In genomic region chr2:10378189-10378588, GRCh38 we compare ENCODE assay signal across 8 cellular contexts.
DNase-seq lines count a peak whose midpoint lies in the region; ATAC-seq and TF ChIP-seq lines count a peak whose summit lies in the region.

No MANE protein-coding gene starts in this region.

- H2AFZ ChIP-seq in SU-DHL-6 (ENCODE audit: low read depth, low read length, severe bottlenecking) (no peak overlapping the region), SK-N-SH (ENCODE audit: low read depth) (no peak overlapping the region)

- H3K4me3 ChIP-seq in SU-DHL-6 (ENCODE audit: insufficient read depth, low read length, poor library complexity, severe bottlenecking) (no peak overlapping the region), right lobe of liver (no peak overlapping the region), SK-N-SH (ENCODE audit: low read depth in 2 of 2, low read length in 1 of 2) (no peak overlapping the region)

- H4K20me1 ChIP-seq in SU-DHL-6 (ENCODE audit: low read depth, low read length) (no peaks in the 10 kb centered on the region), SK-N-SH (ENCODE audit: insufficient read depth) (peaks cover 3% of the 10 kb centered on the region; the same call in 1 of the 2 replicates)

- TF ChIP-seq CTCF in SU-DHL-6 (IDR thresholded peaks at IDR 0.05; ENCODE audit: insufficient read depth, low read length, poor library complexity, severe bottlenecking) (no peak), right lobe of liver (IDR thresholded peaks at IDR 0.05) (no peak), SK-N-SH (IDR thresholded peaks at IDR 0.05) (no peak), foreskin keratinocyte (conservative IDR thresholded peaks at IDR 0.05) (no peak)

- H3K36me3 Mint-ChIP-seq in activated CD4-positive, alpha-beta T cell treated with anti-CD3 and anti-CD28 coated beads for 36 hours (ENCODE audit: low read depth), result peaks cover 4% of the 10 kb centered on the region

- H3K27me3 ChIP-seq in SU-DHL-6 (ENCODE audit: low read length), result no peaks in the 10 kb centered on the region
- no peaks in the 10 kb centered on the region for H3K27me3 ChIP-seq in right lobe of liver
- H3K27me3 ChIP-seq in SK-N-SH (ENCODE audit: insufficient read depth), result no peaks in the 10 kb centered on the region
- H3K27me3 ChIP-seq in foreskin keratinocyte, result no peaks in the 10 kb centered on the region

- intact Hi-C loops in activated CD4-positive, alpha-beta T cell treated with anti-CD3 and anti-CD28 coated beads for 36 hours (cut with DNase I, micrococcal nuclease), result no loop called here
- intact Hi-C loops in right lobe of liver (cut with DNase I), result no loop called here

- H3K9ac ChIP-seq in SU-DHL-6 (ENCODE audit: low read length) (peak overlapping the region; percentile 22), SK-N-SH (no peak overlapping the region)

- TF ChIP-seq POLR2A in right lobe of liver (IDR thresholded peaks at IDR 0.05), result no peak

- H3K4me2 ChIP-seq in SU-DHL-6 (ENCODE audit: low read depth, low read length, poor library complexity, severe bottlenecking), result peak overlapping the region; percentile 48
- H3K4me2 ChIP-seq in SK-N-SH, result no peak overlapping the region

- peak; percentile 53 for DNase-seq in activated CD4-positive, alpha-beta T cell treated with anti-CD3 and anti-CD28 coated beads for 36 hours
- no peak for DNase-seq in activated CD4-positive, alpha-beta T cell treated with anti-CD3 and anti-CD28 coated beads for 1 hour
- no peak for DNase-seq in stimulated activated naive CD8-positive, alpha-beta T cell treated with anti-CD3 and anti-CD28 coated beads, Interleukin-15, Interleukin-2, amounts not matched to agents 100 U/mL and 50 U/mL, for 24 hours
- DNase-seq in right lobe of liver (no peak), SK-N-SH (no peak), foreskin keratinocyte (no peak)

- H3K9me2 ChIP-seq in SU-DHL-6 (replicated peaks; ENCODE audit: insufficient read depth, low read length) (no peaks in the 10 kb centered on the region), SK-N-SH (no peaks in the 10 kb centered on the region)

- no peak for TF ChIP-seq RAD21 in SK-N-SH (IDR thresholded peaks at IDR 0.05; ENCODE audit: low read length)

- 63% methylated on average over 7 of the region's 7 CpGs for WGBS in right lobe of liver (ENCODE audit: insufficient coverage, low coverage, low lambda C conversion rate, missing lambda C conversion rate)
- 94% methylated on average over 7 of the region's 7 CpGs for WGBS in SK-N-SH (ENCODE audit: low lambda C conversion rate)

- TF ChIP-seq EP300 in SK-N-SH (IDR thresholded peaks at IDR 0.05; ENCODE audit: borderline replicate concordance in 1 of 2, low read depth in 1 of 2, low read length in 1 of 2), result no peak

- H3K4me1 ChIP-seq in right lobe of liver, result peaks cover 0 to 17% (median 0%) of the 10 kb centered on the region in 4 donors
- peaks cover 0 to 64% of the 10 kb centered on the region in 2 experiments; a peak in 1 of 4 replicates for H3K4me1 ChIP-seq in SK-N-SH (ENCODE audit: control insufficient read depth in 1 of 2, insufficient read depth in 2 of 2, low read depth in 1 of 2, low read length in 1 of 2)
- H3K4me1 ChIP-seq in foreskin keratinocyte, result no peaks in the 10 kb centered on the region

- H3K4me1 Mint-ChIP-seq in activated CD4-positive, alpha-beta T cell treated with anti-CD3 and anti-CD28 coated beads for 36 hours, result peaks cover 88% of the 10 kb centered on the region

- H3K9me3 ChIP-seq in SU-DHL-6 (ENCODE audit: insufficient read depth, low read length) (no peaks in the 10 kb centered on the region), right lobe of liver (no peaks in the 10 kb centered on the region), SK-N-SH (no peaks in the 10 kb centered on the region)

- CTCF ChIA-PET in activated CD4-positive, alpha-beta T cell treated with anti-CD3 and anti-CD28 coated beads for 36 hours (lab: Charles Lee), result interaction anchor here (0.6 to 1.0 kb wide), 2 partner anchors 30 to 282 kb away, joined by 3 read pairs; no protein-coding TSS in a partner anchor
- CTCF ChIA-PET in SK-N-SH (lab: Yijun Ruan, JAX), result interaction anchor here (1.4 kb wide), 1 partner anchor 254 kb away, joined by 3 read pairs; no protein-coding TSS in a partner anchor

- H3K9me3 Mint-ChIP-seq in activated CD4-positive, alpha-beta T cell treated with anti-CD3 and anti-CD28 coated beads for 36 hours (ENCODE audit: low read depth), result no peaks in the 10 kb centered on the region

- no peak overlapping the region for H3K4me3 Mint-ChIP-seq in activated CD4-positive, alpha-beta T cell treated with anti-CD3 and anti-CD28 coated beads for 36 hours

- H3K27ac Mint-ChIP-seq in activated CD4-positive, alpha-beta T cell treated with anti-CD3 and anti-CD28 coated beads for 36 hours, result peak overlapping the region; percentile 70

- no peaks in the 10 kb centered on the region for H3K27me3 Mint-ChIP-seq in activated CD4-positive, alpha-beta T cell treated with anti-CD3 and anti-CD28 coated beads for 36 hours

- ATAC-seq in activated CD4-positive, alpha-beta T cell treated with anti-CD3 and anti-CD28 coated beads for 36 hours, result peak; percentile 41
- peak; percentile 66 for ATAC-seq in HG03045 (IDR thresholded peaks at IDR 0.05; ENCODE audit: unreplicated experiment)
- peak; percentile 19 for ATAC-seq in stimulated activated naive CD8-positive, alpha-beta T cell treated with anti-CD3 and anti-CD28 coated beads, Interleukin-15, Interleukin-2, amounts not matched to agents 100 U/mL and 50 U/mL, for 24 hours
- ATAC-seq in right lobe of liver, result no peak
- no peak for ATAC-seq in foreskin keratinocyte

- H3F3A ChIP-seq in SU-DHL-6 (ENCODE audit: insufficient read depth) (peaks cover 3% of the 10 kb centered on the region; the same call in 1 of the 2 replicates), SK-N-SH (replicated peaks; ENCODE audit: insufficient read depth) (no peaks in the 10 kb centered on the region)

- H3K79me2 ChIP-seq in SU-DHL-6 (ENCODE audit: insufficient read depth, low read length) (no peaks in the 10 kb centered on the region), SK-N-SH (ENCODE audit: insufficient read depth) (no peaks in the 10 kb centered on the region)

- H3K36me3 ChIP-seq in SU-DHL-6 (ENCODE audit: low read length) (no peaks in the 10 kb centered on the region), right lobe of liver (peaks cover 0 to 3% (median 0%) of the 10 kb centered on the region in 4 donors), SK-N-SH (replicated peaks in 1 of 2; ENCODE audit: control insufficient read depth in 1 of 2, insufficient read depth in 2 of 2, low read length in 1 of 2) (no peaks in the 10 kb centered on the region)

- H3K27ac ChIP-seq in SU-DHL-6 (ENCODE audit: low read depth, low read length) (peak overlapping the region; percentile 70), right lobe of liver (no peak overlapping the region), SK-N-SH (ENCODE audit: low read depth in 2 of 2, low read length in 1 of 2) (no peak overlapping the region), foreskin keratinocyte (no peak overlapping the region)

- POLR2A ChIA-PET in activated CD4-positive, alpha-beta T cell treated with anti-CD3 and anti-CD28 coated beads for 36 hours (lab: Charles Lee), result interaction anchor here (0.7 kb wide), 1 partner anchor 41 kb away, joined by 4 read pairs; no protein-coding TSS in a partner anchor
- POLR2A ChIA-PET in SK-N-SH (lab: Yijun Ruan, JAX), result no interaction called here

TF ChIP-seq in SK-N-SH, 30 proteins besides CTCF, POLR2A, EP300 and RAD21 (continues in another document):
- TF ChIP-seq MAX (IDR thresholded peaks at IDR 0.05; ENCODE audit: low read depth) (no peak), YY1 (IDR thresholded peaks at IDR 0.05; ENCODE audit: low read depth) (no peak), USF1 (IDR thresholded peaks at IDR 0.05; ENCODE audit: borderline replicate concordance, low read depth) (no peak), PBX3 (IDR thresholded peaks at IDR 0.05) (no peak), MXI1 (IDR thresholded peaks at IDR 0.05; ENCODE audit: low read depth, low read length) (no peak), RFX5 (IDR thresholded peaks at IDR 0.05; ENCODE audit: low read length) (no peak), RCOR1 (IDR thresholded peaks at IDR 0.05; ENCODE audit: low read length) (no peak), JUND (IDR thresholded peaks at IDR 0.05) (no peak), NFIC (IDR thresholded peaks at IDR 0.05; ENCODE audit: borderline replicate concordance) (no peak), MEF2A (IDR thresholded peaks at IDR 0.05; ENCODE audit: borderline replicate concordance, low read depth) (no peak), CHD2 (IDR thresholded peaks at IDR 0.05; ENCODE audit: low read length, partially characterized antibody) (no peak), RXRA (IDR thresholded peaks at IDR 0.05; ENCODE audit: borderline replicate concordance, low read depth) (no peak), TAF1 (IDR thresholded peaks at IDR 0.05; ENCODE audit: borderline replicate concordance, low read depth, low read length) (no peak), IRF3 (IDR thresholded peaks at IDR 0.05; ENCODE audit: low read depth, low read length) (no peak)

Comparison
In these comparisons a context has a peak if more than half of its experiments do, and no peak if none do; other contexts are left out.
1. ATAC-seq: peak in activated CD4-positive, alpha-beta T cell treated with anti-CD3 and anti-CD28 coated beads for 36 hours (single experiment), HG03045 (single experiment) and stimulated activated naive CD8-positive, alpha-beta T cell treated with anti-CD3 and anti-CD28 coated beads, Interleukin-15, Interleukin-2, amounts not matched to agents 100 U/mL and 50 U/mL, for 24 hours (single experiment); none in right lobe of liver (0 of 4) and foreskin keratinocyte (single experiment).